ENCODE assay signal across 2 cellular contexts in genomic region chr1:230877139-230877923, GRCh38.
TF ChIP-seq lines count a peak whose summit lies in the region.

No MANE protein-coding gene starts in this region.

TF ChIP-seq in HCT116, 20 proteins besides CTCF, POLR2A, EP300 and RAD21:
- TF ChIP-seq MAX (IDR thresholded peaks at IDR 0.05) (peak; percentile 40; the same call in 1 of the 2 replicates), CBX3 (IDR thresholded peaks at IDR 0.05; ENCODE audit: low read depth) (no peak), JUND (IDR thresholded peaks at IDR 0.05) (peak; percentile 43; the same call in 1 of the 2 replicates), ELF1 (IDR thresholded peaks at IDR 0.05; ENCODE audit: borderline replicate concordance, low read depth) (no peak), POLR2AphosphoS5 (IDR thresholded peaks at IDR 0.05; ENCODE audit: low read depth, low read length) (no peak), FOSL1 (IDR thresholded peaks at IDR 0.05; ENCODE audit: low read depth) (peak; percentile 34; the same call in 1 of the 2 replicates), ZNF274 (IDR thresholded peaks at IDR 0.05; ENCODE audit: low read depth, low read length) (no peak), TCF7L2 (IDR thresholded peaks at IDR 0.05; ENCODE audit: borderline replicate concordance, extremely low read depth, insufficient read depth, insufficient read length) (no peak), SP1 (IDR thresholded peaks at IDR 0.05; ENCODE audit: low read depth) (peak; percentile 37)

TF ChIP-seq in K562, 482 proteins besides CTCF, POLR2A, EP300 and RAD21:
- no peak for TF ChIP-seq POLR2AphosphoS2 (IDR thresholded peaks at IDR 0.05; ENCODE audit: low read length)
- TF ChIP-seq ZNF354B (CRISPR knock-in tag; IDR thresholded peaks at IDR 0.05), result no peak
- TF ChIP-seq USF2 (CRISPR knock-in tag; IDR thresholded peaks at IDR 0.05), result peak; percentile 49
- peak; percentile 69 for TF ChIP-seq RAD51 (IDR thresholded peaks at IDR 0.05; ENCODE audit: borderline replicate concordance, low read depth)
- TF ChIP-seq FOSL1 (tag; conservative IDR thresholded peaks at IDR 0.05), result 0 out of 2 replicates have a peak, but pooled peaks have one; percentile 40
- 0 out of 2 replicates have a peak, but pooled peaks have one; percentile 16 for TF ChIP-seq CBFA2T2 (conservative IDR thresholded peaks at IDR 0.05)
- TF ChIP-seq TOE1 (IDR thresholded peaks at IDR 0.05; ENCODE audit: borderline replicate concordance), result peak; percentile 22; the same call in 1 of the 2 replicates
- no peak for TF ChIP-seq TOE1 (CRISPR knock-in tag; IDR thresholded peaks at IDR 0.05; ENCODE audit: borderline replicate concordance, low read depth)
- peak; percentile 89 for TF ChIP-seq TFE3 (CRISPR knock-in tag; IDR thresholded peaks at IDR 0.05)
- TF ChIP-seq USF1 (CRISPR knock-in tag; IDR thresholded peaks at IDR 0.05), result 0 out of 2 replicates have a peak, but pooled peaks have one; percentile 38
- TF ChIP-seq STAG1 (CRISPR knock-in tag; IDR thresholded peaks at IDR 0.05; ENCODE audit: borderline replicate concordance), result no peak
